In the genomic region with DNA sequence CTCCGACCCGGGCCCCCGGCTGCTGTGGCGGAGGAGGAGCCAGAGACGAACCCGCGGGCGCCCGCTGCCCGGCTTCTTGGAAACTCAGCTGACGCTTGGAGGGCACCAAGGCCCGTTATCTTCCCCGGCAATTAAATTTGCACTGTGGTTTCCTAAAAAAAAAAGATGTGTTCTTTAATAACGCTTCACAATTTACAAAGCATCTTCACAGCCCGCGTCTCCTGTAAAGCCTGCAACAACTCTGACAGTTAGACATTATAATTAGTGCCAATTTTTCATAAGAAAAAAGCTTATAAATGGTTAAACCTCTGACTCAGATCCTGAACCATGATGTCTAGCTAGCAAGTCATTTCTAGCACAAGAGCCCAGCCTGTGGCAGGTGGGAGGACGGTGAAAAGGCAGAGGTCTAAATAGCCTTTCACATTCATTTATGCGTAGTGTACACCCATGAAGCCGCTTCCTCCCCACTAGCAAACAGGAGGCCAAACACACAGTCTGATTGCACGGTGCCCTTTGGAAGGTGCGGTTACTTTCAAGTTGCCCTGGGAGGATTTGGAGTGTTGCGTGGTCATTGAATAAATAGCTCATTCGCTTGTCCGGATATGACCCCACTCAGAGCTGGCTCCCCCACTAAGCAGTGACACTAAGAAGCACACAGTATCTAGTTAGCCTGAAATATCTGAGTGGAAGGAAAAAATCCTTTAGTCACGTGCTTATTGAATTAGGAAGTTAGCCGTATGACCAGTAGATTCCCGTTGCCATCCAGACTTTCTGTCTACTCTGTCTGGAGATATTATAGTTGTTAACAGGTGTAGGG, we compare ENCODE assay signal across 8 cellular contexts. TPM values are rescaled to one million over a fixed set of nuclear protein-coding genes. Genes with fewer than 3 reads are reported as not detected.
DNase-seq lines count a peak whose midpoint lies in the region; ATAC-seq and TF ChIP-seq lines count a peak whose summit lies in the region.

No MANE protein-coding gene starts in this region.

- H3K27me3 ChIP-seq in right atrium auricular region, result no peaks in the 10 kb centered on the region

- peaks cover 0 to 18% of the 10 kb centered on the region in 2 donors for H3K4me1 ChIP-seq in right atrium auricular region

- no peaks in the 10 kb centered on the region for H3K9me3 Mint-ChIP-seq in activated naive CD8-positive, alpha-beta T cell treated with anti-CD3 and anti-CD28 coated beads, Interleukin-2, amount 10 ng/mL, durations not matched to agents 7 days and 5 days

- DNase-seq in COLO829 (ENCODE audit: low spot score) (peak; percentile 8), HK-2 (ENCODE audit: unreplicated experiment) (peak; percentile 40), SK-MEL-5 (ENCODE audit: low read depth, low spot score) (peak; percentile 53), right atrium auricular region (ENCODE audit: low spot score) (no peak), renal cortical epithelial cell (ENCODE audit: low read depth) (peak; percentile 87), NOMO-1 (lab: John Stamatoyannopoulos, UW; ENCODE audit: unreplicated experiment in 2 of 2) (no peak)
- DNase-seq in activated naive CD8-positive, alpha-beta T cell treated with anti-CD3 and anti-CD28 coated beads, Interleukin-2, amount 10 ng/mL, durations not matched to agents 7 days and 5 days, result peak; percentile 42

- H3K36me3 ChIP-seq in right atrium auricular region, result no peaks in the 10 kb centered on the region

- H3K4me3 Mint-ChIP-seq in activated naive CD8-positive, alpha-beta T cell treated with anti-CD3 and anti-CD28 coated beads, Interleukin-2, amount 10 ng/mL, durations not matched to agents 7 days and 5 days, result peak overlapping the region; percentile 86

- no peak for TF ChIP-seq CTCF in right atrium auricular region (IDR thresholded peaks at IDR 0.05)

- H3K4me1 Mint-ChIP-seq in activated naive CD8-positive, alpha-beta T cell treated with anti-CD3 and anti-CD28 coated beads, Interleukin-2, amount 10 ng/mL, durations not matched to agents 7 days and 5 days, result peaks cover 25% of the 10 kb centered on the region

- peaks cover 4% of the 10 kb centered on the region for H3K27me3 Mint-ChIP-seq in activated naive CD8-positive, alpha-beta T cell treated with anti-CD3 and anti-CD28 coated beads, Interleukin-2, amount 10 ng/mL, durations not matched to agents 7 days and 5 days

- POLR2A ChIA-PET in activated naive CD8-positive, alpha-beta T cell treated with anti-CD3 and anti-CD28 coated beads, Interleukin-2, amount 10 ng/mL, durations not matched to agents 7 days and 5 days (lab: Charles Lee), result interaction anchor here (0.5 to 3.0 kb wide), 5 partner anchors 9 to 1667 kb away, joined by 3 to 14 read pairs (median 6); no protein-coding TSS in a partner anchor

- H3K27ac Mint-ChIP-seq in activated naive CD8-positive, alpha-beta T cell treated with anti-CD3 and anti-CD28 coated beads, Interleukin-2, amount 10 ng/mL, durations not matched to agents 7 days and 5 days, result peak overlapping the region; percentile 90

- no peaks in the 10 kb centered on the region for H3K9me3 ChIP-seq in right atrium auricular region

- no peaks in the 10 kb centered on the region for H3K36me3 Mint-ChIP-seq in activated naive CD8-positive, alpha-beta T cell treated with anti-CD3 and anti-CD28 coated beads, Interleukin-2, amount 10 ng/mL, durations not matched to agents 7 days and 5 days

- H3K27ac ChIP-seq in right atrium auricular region, result peak overlapping the region; percentile 98

- ATAC-seq in GM19467 (IDR thresholded peaks at IDR 0.05; ENCODE audit: unreplicated experiment), result peak; percentile 44
- ATAC-seq in activated naive CD8-positive, alpha-beta T cell treated with anti-CD3 and anti-CD28 coated beads, Interleukin-2, amount 10 ng/mL, durations not matched to agents 7 days and 5 days (ENCODE audit: low read depth), result peak; percentile 50

- in situ Hi-C loops in SK-MEL-5 (cut with HindIII; ENCODE audit: low pct_unique_long_range_greater_than_20kb, low sequenced_read_pairs), result no loop called here

- peak overlapping the region; percentile 72 to 91 for H3K4me3 ChIP-seq in right atrium auricular region

RNA-seq across cellular contexts. Expression of a gene that starts 0.5 kb away (rescaled TPM):
- 25.7 and 26.5 TPM in 2 replicates for total RNA-seq in SK-MEL-5 (2014; rRNA removed; shearing (Covaris generic))
- 31.7 and 41.4 TPM in 2 replicates for polyA plus RNA-seq in SK-MEL-5 (2015; cell fraction: cytosol; rRNA removed)
- polyA plus RNA-seq in SK-MEL-5 (2015; cell fraction: nucleus; rRNA removed), result 5.1 and 8.4 TPM in 2 replicates
- 1 to 10 TPM; 6.3 to 7.4 TPM for total RNA-seq in activated naive CD8-positive, alpha-beta T cell treated with anti-CD3 and anti-CD28 coated beads, Interleukin-2, amount 10 ng/mL, durations not matched to agents 7 days and 5 days
- 10 to 100 TPM; 11.5 to 16.4 TPM for total RNA-seq in right atrium auricular region
- 15.1 and 19.5 TPM in 2 replicates for total RNA-seq in renal cortical epithelial cell

Comparison
In these comparisons a context has a peak if more than half of its experiments do, and no peak if none do; other contexts are left out.
1. DNase-seq: peak in COLO829 (single experiment), HK-2 (single experiment), SK-MEL-5 (single experiment), activated naive CD8-positive, alpha-beta T cell treated with anti-CD3 and anti-CD28 coated beads, Interleukin-2, amount 10 ng/mL, durations not matched to agents 7 days and 5 days (single experiment) and renal cortical epithelial cell (single experiment); none in right atrium auricular region (single experiment) and NOMO-1 (0 of 2).